31 cellular contexts compared by ENCODE assay signal in genomic region chr3:78893161-78893560, GRCh38.
"Had no signal": no experiment of that assay in that cellular context is flagged by ENCODE, and none has a peak within 500 bp of the region (broad histone marks: within the 10 kb centered on the region; RNA-seq: fewer than 3 reads in every experiment).

No MANE protein-coding gene starts in this region.

- H3K4me3 ChIP-seq: MG63, PC-9 had no signal

- H3K4me1 Mint-ChIP-seq: activated CD4-positive, alpha-beta T cell treated with anti-CD3 and anti-CD28 coated beads, Interleukin-2, amount 10 ng/mL, durations not matched to agents 24 days and 14 days had no signal

- H3K27ac ChIP-seq: brain microvascular endothelial cell, PC-9, RWPE1, WERI-Rb-1 had no signal

- H3K27me3 ChIP-seq: brain microvascular endothelial cell, MG63 had no signal

- H3K36me3 ChIP-seq: brain microvascular endothelial cell, MG63, WERI-Rb-1 had no signal

- DNase-seq: activated CD4-positive, alpha-beta T cell treated with anti-CD3 and anti-CD28 coated beads, Interleukin-2, amount 10 ng/mL, durations not matched to agents 24 days and 14 days; activated CD4-positive, alpha-beta T cell treated with anti-CD3 and anti-CD28 coated beads, Interleukin-2, amount 50 U/mL, for 4 hours; activated CD8-positive, alpha-beta T cell treated with anti-CD3 and anti-CD28 coated beads for 36 hours; activated gamma-delta T cell; activated naive CD4-positive, alpha-beta T cell treated with Interleukin-2 at 50 U/mL for 16 hours; activated T-cell treated with anti-CD3 and anti-CD28 coated beads, Interleukin-2, amount 50 U/mL, for 1 hour; amniotic stem cell; aorta; brain microvascular endothelial cell; central memory CD4-positive, alpha-beta T cell; Kasumi-1; MG63; NCI-H1048; NCI-H1105 treated with DMSO at 0.1 percent for 48 hours; NCI-H1436; NCI-H1694; NCI-H1930; NCI-H2081 treated with DMSO at 0.1 percent for 48 hours; NCI-H510A; NCI-H526; NCI-H748 treated with DMSO at 0.1 percent for 48 hours; NK-92 treated with Interleukin-12 subunit alpha and Interleukin-12 subunit beta, amount 100 ng/mL, for 24 hours; PC-9; SIG-M5; SW 1271; T1000; WERI-Rb-1 had no signal

- H3K4me2 ChIP-seq: PC-9 had no signal

- H3K9me3 ChIP-seq: MG63 had no signal

- H3K4me3 Mint-ChIP-seq: activated CD4-positive, alpha-beta T cell treated with anti-CD3 and anti-CD28 coated beads, Interleukin-2, amount 10 ng/mL, durations not matched to agents 24 days and 14 days; activated CD8-positive, alpha-beta T cell treated with anti-CD3 and anti-CD28 coated beads for 36 hours had no signal

- H3K27ac Mint-ChIP-seq: activated CD4-positive, alpha-beta T cell treated with anti-CD3 and anti-CD28 coated beads, Interleukin-2, amount 10 ng/mL, durations not matched to agents 24 days and 14 days; activated CD8-positive, alpha-beta T cell treated with anti-CD3 and anti-CD28 coated beads for 36 hours; activated naive CD4-positive, alpha-beta T cell treated with anti-CD3 and anti-CD28 coated beads, Interleukin-2, amount 50 U/mL, for 72 hours; activated T-helper 2 cell treated with anti-CD3 and anti-CD28 coated beads, Interferon-gamma antibody, Interleukin-2, Interleukin-4, amounts not matched to agents 10 μg/mL and 5 μg/mL and 100 μg/mL, durations not matched to agents 14 hours and 24 hours and 36 hours had no signal

- H3K27me3 Mint-ChIP-seq: activated CD4-positive, alpha-beta T cell treated with anti-CD3 and anti-CD28 coated beads, Interleukin-2, amount 10 ng/mL, durations not matched to agents 24 days and 14 days; activated CD8-positive, alpha-beta T cell treated with anti-CD3 and anti-CD28 coated beads for 36 hours had no signal

- ATAC-seq: activated CD8-positive, alpha-beta T cell treated with anti-CD3 and anti-CD28 coated beads for 36 hours; activated naive CD4-positive, alpha-beta T cell treated with anti-CD3 and anti-CD28 coated beads, Interleukin-2, amount 50 U/mL, for 72 hours; Right ventricle myocardium inferior had no signal

- H2AFZ ChIP-seq: PC-9 had no signal
